Comparison of ENCODE assay signal across 28 cellular contexts in genomic region chr10:122144199-122144598, GRCh38.
"Had no signal": no experiment of that assay in that cellular context is flagged by ENCODE, and none has a peak within 500 bp of the region (broad histone marks: within the 10 kb centered on the region; RNA-seq: fewer than 3 reads in every experiment).

No MANE protein-coding gene starts in this region.

- H3K27ac Mint-ChIP-seq: activated CD4-positive, alpha-beta T cell treated with anti-CD3 and anti-CD28 coated beads, Interleukin-2, amount 10 ng/mL, durations not matched to agents 7 days and 5 days; activated CD8-positive, alpha-beta memory T cell treated with anti-CD3 and anti-CD28 coated beads, Interleukin-2, amount 10 ng/mL, durations not matched to agents 7 days and 5 days; activated CD8-positive, alpha-beta T cell treated with anti-CD3 and anti-CD28 coated beads for 36 hours; activated naive CD8-positive, alpha-beta T cell treated with anti-CD3 and anti-CD28 coated beads, Interleukin-2, amount 50 U/mL, for 24 hours; stimulated activated memory B cell treated with anti-CD40 and anti-IgM and Interleukin-4, amounts not matched to agents 10 μg/mL and 1 μg/mL and 100 μg/mL, for 72 hours; T-cell; T-helper 2 cell treated with Interferon-gamma antibody and Interleukin-4, amounts not matched to agents 5 μg/mL and 100 μg/mL, for 36 hours; type B pancreatic cell had no signal

- H3K27ac ChIP-seq: lower lobe of right lung, vagina, WERI-Rb-1 had no signal

- H3K36me3 ChIP-seq: vagina, WERI-Rb-1 had no signal

- H3K4me3 ChIP-seq: heart left ventricle, lower lobe of right lung, mucosa of descending colon, skin epidermis, stomach, vagina had no signal

- DNase-seq: activated CD4-positive, alpha-beta T cell treated with anti-CD3 and anti-CD28 coated beads, Interleukin-2, amount 10 ng/mL, durations not matched to agents 7 days and 5 days; activated CD4-positive, CD25-positive, alpha-beta regulatory T cell treated with anti-CD3 and anti-CD28 coated beads, Interleukin-2, amount 50 U/mL, for 72 hours; activated CD8-positive, alpha-beta memory T cell treated with anti-CD3 and anti-CD28 coated beads, Interleukin-2, amount 10 ng/mL, durations not matched to agents 7 days and 5 days; activated CD8-positive, alpha-beta T cell treated with anti-CD3 and anti-CD28 coated beads for 36 hours; activated effector memory CD4-positive, alpha-beta T cell treated with anti-CD3 and anti-CD28 coated beads, Interleukin-2, amount 50 U/mL, for 16 hours; activated naive CD4-positive, alpha-beta T cell treated with anti-CD3 and anti-CD28 coated beads, Interleukin-2, amount 50 U/mL, for 16 hours; activated naive CD8-positive, alpha-beta T cell treated with anti-CD3 and anti-CD28 coated beads, Interleukin-2, amount 50 U/mL, for 24 hours; activated T-cell treated with anti-CD3 and anti-CD28 coated beads for 4 hours; dermis blood vessel endothelial cell; effector CD8-positive, alpha-beta T cell; erythroblast; islet precursor cell; left cardiac atrium; lower lobe of right lung; mesendoderm; mucosa of descending colon; stimulated activated CD4-positive, alpha-beta T cell treated with anti-CD3 and anti-CD28 coated beads, Interleukin-2, amount 100 ng/mL, for 24 hours; stomach; T-cell; WERI-Rb-1 had no signal

- H3K27me3 ChIP-seq: heart left ventricle, stomach, vagina had no signal

- H3K27me3 Mint-ChIP-seq: activated CD4-positive, alpha-beta T cell treated with anti-CD3 and anti-CD28 coated beads, Interleukin-2, amount 10 ng/mL, durations not matched to agents 7 days and 5 days; activated CD8-positive, alpha-beta T cell treated with anti-CD3 and anti-CD28 coated beads for 36 hours; type B pancreatic cell had no signal

- H3K36me3 Mint-ChIP-seq: activated CD8-positive, alpha-beta memory T cell treated with anti-CD3 and anti-CD28 coated beads, Interleukin-2, amount 10 ng/mL, durations not matched to agents 7 days and 5 days; stimulated activated memory B cell treated with anti-CD40 and anti-IgM and Interleukin-4, amounts not matched to agents 10 μg/mL and 1 μg/mL and 100 μg/mL, for 72 hours; T-cell had no signal

- H3K9me3 ChIP-seq: lower lobe of right lung, mucosa of descending colon, vagina had no signal

- H3K4me3 Mint-ChIP-seq: activated CD4-positive, alpha-beta T cell treated with anti-CD3 and anti-CD28 coated beads, Interleukin-2, amount 10 ng/mL, durations not matched to agents 7 days and 5 days; activated CD8-positive, alpha-beta memory T cell treated with anti-CD3 and anti-CD28 coated beads, Interleukin-2, amount 10 ng/mL, durations not matched to agents 7 days and 5 days; activated CD8-positive, alpha-beta T cell treated with anti-CD3 and anti-CD28 coated beads for 36 hours; activated naive CD8-positive, alpha-beta T cell treated with anti-CD3 and anti-CD28 coated beads, Interleukin-2, amount 50 U/mL, for 24 hours; neural crest cell; stimulated activated memory B cell treated with anti-CD40 and anti-IgM and Interleukin-4, amounts not matched to agents 10 μg/mL and 1 μg/mL and 100 μg/mL, for 72 hours; T-cell; T-helper 2 cell treated with Interferon-gamma antibody and Interleukin-4, amounts not matched to agents 5 μg/mL and 100 μg/mL, for 36 hours; type B pancreatic cell had no signal

- ATAC-seq: activated CD8-positive, alpha-beta memory T cell treated with anti-CD3 and anti-CD28 coated beads, Interleukin-2, amount 10 ng/mL, durations not matched to agents 7 days and 5 days; activated CD8-positive, alpha-beta T cell treated with anti-CD3 and anti-CD28 coated beads for 36 hours; activated naive CD8-positive, alpha-beta T cell treated with anti-CD3 and anti-CD28 coated beads, Interleukin-2, amount 50 U/mL, for 24 hours; heart left ventricle; left cardiac atrium; lower lobe of right lung; mucosa of descending colon; right cardiac atrium; stimulated activated memory B cell treated with anti-CD40 and anti-IgM and Interleukin-4, amounts not matched to agents 10 μg/mL and 1 μg/mL and 100 μg/mL, for 72 hours; T-cell had no signal

- H3K4me1 Mint-ChIP-seq: activated CD4-positive, alpha-beta T cell treated with anti-CD3 and anti-CD28 coated beads, Interleukin-2, amount 10 ng/mL, durations not matched to agents 7 days and 5 days; activated CD8-positive, alpha-beta memory T cell treated with anti-CD3 and anti-CD28 coated beads, Interleukin-2, amount 10 ng/mL, durations not matched to agents 7 days and 5 days; activated naive CD8-positive, alpha-beta T cell treated with anti-CD3 and anti-CD28 coated beads, Interleukin-2, amount 50 U/mL, for 24 hours; stimulated activated memory B cell treated with anti-CD40 and anti-IgM and Interleukin-4, amounts not matched to agents 10 μg/mL and 1 μg/mL and 100 μg/mL, for 72 hours had no signal

- H3K9me3 Mint-ChIP-seq: T-helper 2 cell treated with Interferon-gamma antibody and Interleukin-4, amounts not matched to agents 5 μg/mL and 100 μg/mL, for 36 hours had no signal
